Comparison of ENCODE assay signal across 1 cellular context in genomic region chr3:11137627-11137959, GRCh38.
TF ChIP-seq lines count a peak whose summit lies in the region.

No MANE protein-coding gene starts in this region.

TF ChIP-seq in IMR-90, 13 proteins besides CTCF, POLR2A, EP300 and RAD21:
- TF ChIP-seq USF2 (IDR thresholded peaks at IDR 0.05; ENCODE audit: low read depth, low read length): 0 out of 2 replicates have a peak, but pooled peaks have one; percentile 10
- TF ChIP-seq MAZ (IDR thresholded peaks at IDR 0.05; ENCODE audit: borderline replicate concordance, low read depth, low read length): 0 out of 2 replicates have a peak, but pooled peaks have one; percentile 57
- no peak for TF ChIP-seq RCOR1 (IDR thresholded peaks at IDR 0.05; ENCODE audit: insufficient replicate concordance, low read length)
